In genomic region chr2:23123686-23124085, GRCh38 we compare ENCODE assay signal across 36 cellular contexts.
"Had no signal": no experiment of that assay in that cellular context is flagged by ENCODE, and none has a peak within 500 bp of the region (broad histone marks: within the 10 kb centered on the region; RNA-seq: fewer than 3 reads in every experiment).

No MANE protein-coding gene starts in this region.

- H3K4me3 Mint-ChIP-seq: activated B cell treated with CpG ODN at 0.5 μM for 24 hours; activated CD4-positive, alpha-beta memory T cell treated with anti-CD3 and anti-CD28 coated beads for 36 hours; activated CD4-positive, alpha-beta T cell treated with anti-CD3 and anti-CD28 coated beads, Interleukin-2, amount 10 ng/mL, durations not matched to agents 24 days and 14 days; activated CD8-positive, alpha-beta T cell treated with anti-CD3 and anti-CD28 coated beads for 36 hours; activated naive CD4-positive, alpha-beta T cell treated with anti-CD3 and anti-CD28 coated beads, Interleukin-2, amount 10 ng/mL, durations not matched to agents 7 days and 5 days; activated naive CD4-positive, alpha-beta T cell treated with anti-CD3 and anti-CD28 coated beads, Interleukin-2, amount 50 U/mL, for 24 hours; activated naive CD8-positive, alpha-beta T cell; activated naive CD8-positive, alpha-beta T cell treated with anti-CD3 and anti-CD28 coated beads, Interleukin-2, amount 10 ng/mL, durations not matched to agents 7 days and 5 days; activated naive CD8-positive, alpha-beta T cell treated with anti-CD3 and anti-CD28 coated beads, Interleukin-2, amount 50 U/mL, for 24 hours; activated T-cell treated with anti-CD3 and anti-CD28 coated beads, Interleukin-2, amount 50 U/mL, for 4 hours; activated T-cell treated with anti-CD3 and anti-CD28 coated beads, Interleukin-2, amount 50 U/mL, for 72 hours; activated T-helper 1 cell treated with anti-CD3 and anti-CD28 coated beads, Interleukin-12 subunit alpha, Interleukin-12 subunit beta, Interleukin-2, Interleukin-4 antibody, amounts not matched to agents 30 ng/mL and 10 ng/mL and 1 ng/mL, durations not matched to agents 14 hours and 24 hours and 36 hours; activated T-helper 17 cell treated with anti-CD3 and anti-CD28 coated beads, Interleukin-2, amount 50 U/mL, for 72 hours; brain; central memory CD8-positive, alpha-beta T cell; T-helper 1 cell treated with Interleukin-12 subunit alpha and Interleukin-12 subunit beta and Interleukin-4 antibody, amounts not matched to agents 30 μg/mL and 1 μg/mL, for 36 hours; T-helper 2 cell treated with Interferon-gamma antibody and Interleukin-4, amounts not matched to agents 5 μg/mL and 100 μg/mL, for 36 hours had no signal

- ATAC-seq: activated CD8-positive, alpha-beta T cell treated with anti-CD3 and anti-CD28 coated beads for 36 hours; activated naive CD8-positive, alpha-beta T cell treated with anti-CD3 and anti-CD28 coated beads, Interleukin-2, amount 50 U/mL, for 24 hours; activated T-cell treated with anti-CD3 and anti-CD28 coated beads, Interleukin-2, amount 50 U/mL, for 4 hours; activated T-cell treated with anti-CD3 and anti-CD28 coated beads, Interleukin-2, amount 50 U/mL, for 72 hours; activated T-helper 17 cell treated with anti-CD3 and anti-CD28 coated beads, Interleukin-2, amount 50 U/mL, for 72 hours had no signal

- H3K27ac Mint-ChIP-seq: activated B cell treated with CpG ODN at 0.5 μM for 24 hours; activated CD4-positive, alpha-beta memory T cell treated with anti-CD3 and anti-CD28 coated beads for 36 hours; activated CD4-positive, alpha-beta T cell treated with anti-CD3 and anti-CD28 coated beads, Interleukin-2, amount 10 ng/mL, durations not matched to agents 24 days and 14 days; activated CD8-positive, alpha-beta T cell treated with anti-CD3 and anti-CD28 coated beads for 36 hours; activated naive CD4-positive, alpha-beta T cell treated with anti-CD3 and anti-CD28 coated beads, Interleukin-2, amount 10 ng/mL, durations not matched to agents 7 days and 5 days; activated naive CD4-positive, alpha-beta T cell treated with anti-CD3 and anti-CD28 coated beads, Interleukin-2, amount 50 U/mL, for 24 hours; activated naive CD8-positive, alpha-beta T cell; activated naive CD8-positive, alpha-beta T cell treated with anti-CD3 and anti-CD28 coated beads, Interleukin-2, amount 10 ng/mL, durations not matched to agents 7 days and 5 days; activated naive CD8-positive, alpha-beta T cell treated with anti-CD3 and anti-CD28 coated beads, Interleukin-2, amount 50 U/mL, for 24 hours; activated T-cell treated with anti-CD3 and anti-CD28 coated beads, Interleukin-2, amount 50 U/mL, for 72 hours; activated T-helper 1 cell treated with anti-CD3 and anti-CD28 coated beads, Interleukin-12 subunit alpha, Interleukin-12 subunit beta, Interleukin-2, Interleukin-4 antibody, amounts not matched to agents 30 ng/mL and 10 ng/mL and 1 ng/mL, durations not matched to agents 14 hours and 24 hours and 36 hours; activated T-helper 17 cell treated with anti-CD3 and anti-CD28 coated beads, Interleukin-2, amount 50 U/mL, for 72 hours; brain; T-helper 1 cell treated with Interleukin-12 subunit alpha and Interleukin-12 subunit beta and Interleukin-4 antibody, amounts not matched to agents 30 μg/mL and 1 μg/mL, for 36 hours; T-helper 2 cell treated with Interferon-gamma antibody and Interleukin-4, amounts not matched to agents 5 μg/mL and 100 μg/mL, for 36 hours had no signal

- DNase-seq: activated B cell treated with CpG ODN at 0.5 μM for 24 hours; activated CD4-positive, alpha-beta memory T cell treated with anti-CD3 and anti-CD28 coated beads for 36 hours; activated CD4-positive, alpha-beta T cell treated with anti-CD3 and anti-CD28 coated beads for 4 hours; activated CD4-positive, alpha-beta T cell treated with anti-CD3 and anti-CD28 coated beads, Interleukin-2, amount 10 ng/mL, durations not matched to agents 24 days and 14 days; activated CD4-positive, alpha-beta T cell treated with anti-CD3 and anti-CD28 coated beads, Interleukin-2, amount 50 U/mL, for 1 hour; activated CD4-positive, alpha-beta T cell treated with anti-CD3 and anti-CD28 coated beads, Interleukin-2, amount 50 U/mL, for 4 hours; activated CD4-positive, CD25-positive, alpha-beta regulatory T cell treated with anti-CD3 and anti-CD28 coated beads, Interleukin-2, amount 50 U/mL, for 72 hours; activated CD8-positive, alpha-beta memory T cell treated with anti-CD3 and anti-CD28 coated beads, Interleukin-2, amount 50 U/mL, for 4 hours; activated CD8-positive, alpha-beta T cell treated with anti-CD3 and anti-CD28 coated beads for 36 hours; activated gamma-delta T cell; activated naive CD4-positive, alpha-beta T cell treated with anti-CD3 and anti-CD28 coated beads, Interleukin-2, amount 10 ng/mL, durations not matched to agents 7 days and 5 days; activated naive CD4-positive, alpha-beta T cell treated with Interleukin-2 at 50 U/mL for 16 hours; activated naive CD8-positive, alpha-beta T cell treated with anti-CD3 and anti-CD28 coated beads, Interleukin-2, amount 10 ng/mL, durations not matched to agents 7 days and 5 days; activated naive CD8-positive, alpha-beta T cell treated with anti-CD3 and anti-CD28 coated beads, Interleukin-2, amount 50 U/mL, for 24 hours; activated T-cell treated with anti-CD3 and anti-CD28 coated beads for 4 hours; activated T-cell treated with anti-CD3 and anti-CD28 coated beads, Interleukin-2, amount 50 U/mL, for 1 hour; activated T-cell treated with anti-CD3 and anti-CD28 coated beads, Interleukin-2, amount 50 U/mL, for 4 hours; activated T-cell treated with anti-CD3 and anti-CD28 coated beads, Interleukin-2, amount 50 U/mL, for 72 hours; amygdala; anterior cingulate cortex; caudate nucleus; cerebellar nuclear complex; T-helper 1 cell; T-helper 2 cell; T-helper 9 cell had no signal

- H3K9me3 Mint-ChIP-seq: activated B cell treated with CpG ODN at 0.5 μM for 24 hours; activated CD4-positive, alpha-beta memory T cell treated with anti-CD3 and anti-CD28 coated beads for 36 hours; activated CD4-positive, alpha-beta T cell treated with anti-CD3 and anti-CD28 coated beads, Interleukin-2, amount 10 ng/mL, durations not matched to agents 24 days and 14 days; activated CD8-positive, alpha-beta T cell treated with anti-CD3 and anti-CD28 coated beads for 36 hours; activated naive CD4-positive, alpha-beta T cell treated with anti-CD3 and anti-CD28 coated beads, Interleukin-2, amount 10 ng/mL, durations not matched to agents 7 days and 5 days; activated naive CD4-positive, alpha-beta T cell treated with anti-CD3 and anti-CD28 coated beads, Interleukin-2, amount 50 U/mL, for 24 hours; activated naive CD8-positive, alpha-beta T cell treated with anti-CD3 and anti-CD28 coated beads, Interleukin-2, amount 10 ng/mL, durations not matched to agents 7 days and 5 days; activated naive CD8-positive, alpha-beta T cell treated with anti-CD3 and anti-CD28 coated beads, Interleukin-2, amount 50 U/mL, for 24 hours; activated T-cell treated with anti-CD3 and anti-CD28 coated beads, Interleukin-2, amount 50 U/mL, for 4 hours; activated T-cell treated with anti-CD3 and anti-CD28 coated beads, Interleukin-2, amount 50 U/mL, for 72 hours; activated T-helper 1 cell treated with anti-CD3 and anti-CD28 coated beads, Interleukin-12 subunit alpha, Interleukin-12 subunit beta, Interleukin-2, Interleukin-4 antibody, amounts not matched to agents 30 ng/mL and 10 ng/mL and 1 ng/mL, durations not matched to agents 14 hours and 24 hours and 36 hours; activated T-helper 17 cell treated with anti-CD3 and anti-CD28 coated beads, Interleukin-2, amount 50 U/mL, for 72 hours; T-helper 1 cell treated with Interleukin-12 subunit alpha and Interleukin-12 subunit beta and Interleukin-4 antibody, amounts not matched to agents 30 μg/mL and 1 μg/mL, for 36 hours; T-helper 2 cell treated with Interferon-gamma antibody and Interleukin-4, amounts not matched to agents 5 μg/mL and 100 μg/mL, for 36 hours had no signal

- H3K27ac ChIP-seq: ascending aorta, cardiac muscle cell, VCaP had no signal

- H3K27me3 Mint-ChIP-seq: activated CD4-positive, alpha-beta T cell treated with anti-CD3 and anti-CD28 coated beads, Interleukin-2, amount 10 ng/mL, durations not matched to agents 24 days and 14 days; activated CD8-positive, alpha-beta T cell treated with anti-CD3 and anti-CD28 coated beads for 36 hours; activated naive CD4-positive, alpha-beta T cell treated with anti-CD3 and anti-CD28 coated beads, Interleukin-2, amount 10 ng/mL, durations not matched to agents 7 days and 5 days had no signal

- H3K4me3 ChIP-seq: ascending aorta, cardiac muscle cell had no signal

- H3K36me3 Mint-ChIP-seq: activated CD4-positive, alpha-beta memory T cell treated with anti-CD3 and anti-CD28 coated beads for 36 hours; activated naive CD4-positive, alpha-beta T cell treated with anti-CD3 and anti-CD28 coated beads, Interleukin-2, amount 10 ng/mL, durations not matched to agents 7 days and 5 days; activated naive CD4-positive, alpha-beta T cell treated with anti-CD3 and anti-CD28 coated beads, Interleukin-2, amount 50 U/mL, for 24 hours; activated naive CD8-positive, alpha-beta T cell; activated naive CD8-positive, alpha-beta T cell treated with anti-CD3 and anti-CD28 coated beads, Interleukin-2, amount 10 ng/mL, durations not matched to agents 7 days and 5 days; brain had no signal

- H3K9me3 ChIP-seq: ascending aorta had no signal

- H3K4me1 ChIP-seq: ascending aorta had no signal

- H3K36me3 ChIP-seq: ascending aorta, cardiac muscle cell had no signal

- H3K27me3 ChIP-seq: ascending aorta, cardiac muscle cell had no signal

- H3K4me1 Mint-ChIP-seq: activated B cell treated with CpG ODN at 0.5 μM for 24 hours; activated CD4-positive, alpha-beta T cell treated with anti-CD3 and anti-CD28 coated beads, Interleukin-2, amount 10 ng/mL, durations not matched to agents 24 days and 14 days; activated naive CD4-positive, alpha-beta T cell treated with anti-CD3 and anti-CD28 coated beads, Interleukin-2, amount 10 ng/mL, durations not matched to agents 7 days and 5 days; activated naive CD4-positive, alpha-beta T cell treated with anti-CD3 and anti-CD28 coated beads, Interleukin-2, amount 50 U/mL, for 24 hours; activated naive CD8-positive, alpha-beta T cell treated with anti-CD3 and anti-CD28 coated beads, Interleukin-2, amount 10 ng/mL, durations not matched to agents 7 days and 5 days; activated naive CD8-positive, alpha-beta T cell treated with anti-CD3 and anti-CD28 coated beads, Interleukin-2, amount 50 U/mL, for 24 hours; activated T-helper 17 cell treated with anti-CD3 and anti-CD28 coated beads, Interleukin-2, amount 50 U/mL, for 72 hours; brain; central memory CD8-positive, alpha-beta T cell had no signal
